8 cellular contexts compared by ENCODE assay signal in the genomic region with DNA sequence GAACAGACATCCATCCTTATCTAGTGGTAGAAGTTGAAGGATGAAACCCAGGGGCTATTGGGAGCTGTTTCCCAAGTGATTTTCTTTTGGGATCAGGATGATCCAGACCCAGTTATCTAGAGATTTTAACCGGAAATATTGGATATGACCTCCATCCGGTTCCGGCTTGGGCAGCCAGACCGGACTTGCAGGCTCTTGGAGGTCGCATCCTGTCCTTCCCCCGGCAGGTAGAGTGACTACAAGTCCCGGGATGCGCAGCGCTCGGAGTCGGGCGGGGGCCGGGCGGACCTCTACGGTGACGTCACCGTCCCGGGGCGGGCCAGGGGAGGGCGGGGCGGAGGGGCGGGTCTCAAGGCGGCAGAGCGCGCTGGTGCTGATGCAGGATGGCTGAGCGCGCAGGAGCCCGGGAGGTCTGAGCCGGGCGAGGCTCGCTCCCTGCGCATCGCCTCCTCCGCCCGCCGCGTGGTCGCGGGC. TPM values are rescaled to one million over a fixed set of nuclear protein-coding genes. Genes with fewer than 3 reads are reported as not detected.
A peak's percentile ranks its signal among the peaks of the same experiment; 100 is the strongest.
DNase-seq lines count a peak whose midpoint lies in the region; TF ChIP-seq lines count a peak whose summit lies in the region.

A gene (plus strand): TSS at position 360 of the 474 bp plus-strand sequence. CDS start 391 bp downstream, outside the sequence.

- no peak within 1 kb of the TSS for H3K27ac ChIP-seq in ascending aorta

- H3K4me3 ChIP-seq in HFF-Myc (replicated peaks; ENCODE audit: low read depth, low read length) (no peak within 1 kb of the TSS), ascending aorta (peak within 1 kb of the TSS; percentile 73 to 86), retinal pigment epithelial cell (ENCODE audit: low read length) (peak within 1 kb of the TSS; percentile 65)

- H3K27me3 ChIP-seq in ascending aorta = peaks cover 3% of the 10 kb centered on the region

- H3K4me1 ChIP-seq in ascending aorta = peaks cover 2 to 14% of the 10 kb centered on the region in 2 donors

- no peaks in the 10 kb centered on the region for H3K36me3 ChIP-seq in ascending aorta

- peak; percentile 93 for DNase-seq in GM03348 (ENCODE audit: low spot score)
- DNase-seq in HFF-Myc (ENCODE audit: extremely low read depth, low read depth) = peak; percentile 37
- DNase-seq in NCI-H1048 (lab: John Stamatoyannopoulos, UW) = peak; percentile 15
- peak; percentile 70 to 93 (median 79) for DNase-seq in T-helper 2 cell
- DNase-seq in ascending aorta (ENCODE audit: low spot score in 2 of 2) = peak in 1 of 2 donors; percentile 87
- peak; percentile 74 for DNase-seq in hepatic stellate cell (ENCODE audit: low spot score)
- peak; percentile 34 for DNase-seq in retinal pigment epithelial cell (ENCODE audit: low read depth)
- DNase-seq in AML-193 (lab: John Stamatoyannopoulos, UW) = no peak

- TF ChIP-seq CTCF in HFF-Myc (IDR thresholded peaks at IDR 0.05; ENCODE audit: low read depth, low read length, missing control alignments) (no peak), ascending aorta (IDR thresholded peaks at IDR 0.05) (no peak), retinal pigment epithelial cell (conservative IDR thresholded peaks at IDR 0.05; ENCODE audit: low read depth, low read length) (no peak)

- H3K9me3 ChIP-seq in ascending aorta = no peaks in the 10 kb centered on the region

- intact Hi-C loops in ascending aorta (cut with DNase I) = loop anchor here (2.0 kb wide), 1 partner anchor 232 kb away; no protein-coding TSS in a partner anchor

RNA-seq across cellular contexts. Expression of the gene that starts here (rescaled TPM):
- 6.2 TPM for total RNA-seq in ascending aorta

Comparison
In these comparisons a context has a peak if more than half of its experiments do, and no peak if none do; other contexts are left out.
1. DNase-seq: peak in GM03348 (single experiment), HFF-Myc (single experiment), NCI-H1048 (single experiment), T-helper 2 cell (5 of 5), hepatic stellate cell (single experiment) and retinal pigment epithelial cell (single experiment); none in AML-193 (0 of 2).